24 cellular contexts compared by ENCODE assay signal in the genomic region with DNA sequence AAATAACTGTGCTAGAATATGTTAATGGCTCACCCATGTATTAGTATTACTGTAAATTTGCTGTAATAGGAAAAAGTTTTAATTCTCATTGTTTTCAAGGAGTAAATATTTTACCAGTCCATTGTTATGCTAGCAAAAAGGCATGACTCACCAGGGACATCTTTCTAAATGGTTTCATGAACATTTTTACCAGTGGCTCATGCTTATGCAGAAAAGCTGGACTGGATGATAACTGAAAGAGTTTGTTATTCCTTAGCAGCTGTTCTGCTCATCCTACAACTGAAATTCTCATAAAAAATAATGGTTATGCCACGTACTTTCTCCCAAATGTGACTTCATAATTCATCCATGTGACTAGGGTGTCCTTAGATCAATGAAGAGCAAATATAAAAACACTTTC.
A peak's percentile ranks its signal among the peaks of the same experiment; 100 is the strongest.
DNase-seq lines count a peak whose midpoint lies in the region; ATAC-seq and TF ChIP-seq lines count a peak whose summit lies in the region.
"Had no signal": no experiment of that assay in that cellular context is flagged by ENCODE, and none has a peak within 500 bp of the region (broad histone marks: within the 10 kb centered on the region; RNA-seq: fewer than 3 reads in every experiment).

No MANE protein-coding gene starts in this region.

- H3K36me3 Mint-ChIP-seq in naive thymus-derived CD8-positive, alpha-beta T cell = no peaks in the 10 kb centered on the region
- H3K36me3 Mint-ChIP-seq: mesothelial cell of epicardium; natural killer cell treated with Interleukin-12 subunit alpha and Interleukin-12 subunit beta and Interleukin-15 and Interleukin-18, amount 100 ng/mL, for 72 hours had no signal

- H3K4me3 Mint-ChIP-seq in naive thymus-derived CD8-positive, alpha-beta T cell = no peak overlapping the region
- H3K4me3 Mint-ChIP-seq: activated CD8-positive, alpha-beta T cell treated with anti-CD3 and anti-CD28 coated beads, Interleukin-2, amount 10 ng/mL, durations not matched to agents 7 days and 5 days; endodermal cell; mesothelial cell of epicardium; natural killer cell treated with Interleukin-12 subunit alpha and Interleukin-12 subunit beta and Interleukin-15 and Interleukin-18, amount 100 ng/mL, for 72 hours; T-helper 17 cell had no signal

- H3K9me3 Mint-ChIP-seq in naive thymus-derived CD8-positive, alpha-beta T cell = peaks cover 0 to 5% (median 0%) of the 10 kb centered on the region in 9 donors
- H3K9me3 Mint-ChIP-seq: endodermal cell, mesothelial cell of epicardium had no signal

- H3K27me3 Mint-ChIP-seq in naive thymus-derived CD8-positive, alpha-beta T cell = no peaks in the 10 kb centered on the region
- H3K27me3 Mint-ChIP-seq: natural killer cell treated with Interleukin-12 subunit alpha and Interleukin-12 subunit beta and Interleukin-15 and Interleukin-18, amount 100 ng/mL, for 72 hours; T-helper 17 cell had no signal

- no peak overlapping the region for H3K27ac Mint-ChIP-seq in naive thymus-derived CD8-positive, alpha-beta T cell
- H3K27ac Mint-ChIP-seq: activated CD8-positive, alpha-beta T cell treated with anti-CD3 and anti-CD28 coated beads, Interleukin-2, amount 10 ng/mL, durations not matched to agents 7 days and 5 days; endodermal cell; mesothelial cell of epicardium; natural killer cell treated with Interleukin-12 subunit alpha and Interleukin-12 subunit beta and Interleukin-15 and Interleukin-18, amount 100 ng/mL, for 72 hours; T-helper 17 cell had no signal

- no peak overlapping the region for H3K4me3 ChIP-seq in astrocyte of the spinal cord (ENCODE audit: low read depth, low read length)
- H3K4me3 ChIP-seq in fibroblast of villous mesenchyme (ENCODE audit: low read depth, low read length) = no peak overlapping the region
- H3K4me3 ChIP-seq in skeletal muscle cell (ENCODE audit: low read depth, low read length) = no peak overlapping the region
- H3K4me3 ChIP-seq: breast epithelium, left lung, sigmoid colon, upper lobe of right lung had no signal

- no peak for TF ChIP-seq CTCF in astrocyte of the spinal cord (IDR thresholded peaks at IDR 0.05; ENCODE audit: low read depth, low read length)
- TF ChIP-seq CTCF in fibroblast of villous mesenchyme (IDR thresholded peaks at IDR 0.05; ENCODE audit: insufficient read depth, low read depth, low read length) = no peak

- POLR2A ChIA-PET in naive thymus-derived CD8-positive, alpha-beta T cell (lab: Charles Lee) = no interaction called here

- H3K4me1 Mint-ChIP-seq in naive thymus-derived CD8-positive, alpha-beta T cell = no peaks in the 10 kb centered on the region
- H3K4me1 Mint-ChIP-seq: endodermal cell, T-helper 17 cell had no signal

- DNase-seq in GM04504 (ENCODE audit: low read depth) = peak; percentile 30
- peak; percentile 51 for DNase-seq in astrocyte of the spinal cord (ENCODE audit: low read depth, low spot score)
- peak; percentile 62 for DNase-seq in fibroblast of villous mesenchyme (ENCODE audit: low read depth)
- DNase-seq in skeletal muscle cell (ENCODE audit: low read depth) = peak; percentile 48
- DNase-seq in DMS114 treated with DMSO at 0.1 percent for 48 hours (lab: John Stamatoyannopoulos, UW; ENCODE audit: unreplicated experiment) = no peak
- DNase-seq in naive thymus-derived CD8-positive, alpha-beta T cell = no peak
- DNase-seq in stimulated activated naive CD8-positive, alpha-beta T cell treated with anti-CD3 and anti-CD28 coated beads, Interleukin-15, Interleukin-2, amounts not matched to agents 100 U/mL and 50 U/mL, for 24 hours = no peak
- DNase-seq in NCI-H1436 (lab: John Stamatoyannopoulos, UW) = no peak
- DNase-seq: activated CD8-positive, alpha-beta T cell treated with anti-CD3 and anti-CD28 coated beads, Interleukin-2, amount 10 ng/mL, durations not matched to agents 7 days and 5 days; activated effector memory CD4-positive, alpha-beta T cell treated with anti-CD3 and anti-CD28 coated beads, Interleukin-2, amount 50 U/mL, for 16 hours; AML-193; endodermal cell; foreskin melanocyte; left lung; NCI-H1694; NCI-H526; posterior cingulate gyrus; sigmoid colon; stimulated activated CD8-positive, alpha-beta memory T cell treated with anti-CD3 and anti-CD28 coated beads, Interleukin-4, amount 100 ng/mL, for 48 hours; T-helper 17 cell; upper lobe of right lung had no signal

- in situ Hi-C loops in astrocyte of the spinal cord (cut with HindIII; ENCODE audit: low sequenced_read_pairs) = no loop called here

- ATAC-seq in naive thymus-derived CD8-positive, alpha-beta T cell = no peak
- ATAC-seq in stimulated activated naive CD8-positive, alpha-beta T cell treated with anti-CD3 and anti-CD28 coated beads, Interleukin-15, Interleukin-2, amounts not matched to agents 100 U/mL and 50 U/mL, for 24 hours = no peak
- ATAC-seq: activated CD8-positive, alpha-beta T cell treated with anti-CD3 and anti-CD28 coated beads, Interleukin-2, amount 10 ng/mL, durations not matched to agents 7 days and 5 days; left lung; natural killer cell treated with Interleukin-12 subunit alpha and Interleukin-12 subunit beta and Interleukin-15 and Interleukin-18, amount 100 ng/mL, for 72 hours; T-helper 17 cell; upper lobe of right lung had no signal

Comparison
In these comparisons a context has a peak if more than half of its experiments do, and no peak if none do; other contexts are left out.
1. DNase-seq: peak in GM04504 (single experiment), astrocyte of the spinal cord (single experiment), fibroblast of villous mesenchyme (single experiment) and skeletal muscle cell (single experiment); none in DMS114 treated with DMSO at 0.1 percent for 48 hours (single experiment), naive thymus-derived CD8-positive, alpha-beta T cell (0 of 10), stimulated activated naive CD8-positive, alpha-beta T cell treated with anti-CD3 and anti-CD28 coated beads, Interleukin-15, Interleukin-2, amounts not matched to agents 100 U/mL and 50 U/mL, for 24 hours (single experiment) and NCI-H1436 (single experiment).